In the genomic region with DNA sequence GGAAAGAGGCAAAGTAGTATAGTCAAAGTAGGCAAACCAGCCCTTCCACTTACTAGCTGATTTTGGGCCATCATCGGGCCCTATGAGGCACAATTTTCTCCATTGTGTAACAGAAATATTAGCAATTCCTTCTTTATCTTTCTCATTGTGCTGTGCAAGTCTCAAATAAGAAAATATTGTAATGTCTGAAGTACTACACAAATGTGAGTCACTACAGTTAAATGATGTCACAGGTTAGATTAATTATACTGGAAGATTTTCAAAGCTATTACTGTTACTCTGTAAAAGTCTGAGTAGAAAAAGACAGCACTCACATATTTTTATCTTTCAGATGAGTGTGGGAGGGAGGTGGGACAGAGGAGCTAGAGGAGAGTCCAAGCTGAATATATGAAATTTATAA, we compare ENCODE assay signal across 11 cellular contexts. TPM values are rescaled to one million over a fixed set of nuclear protein-coding genes. Genes with fewer than 3 reads are reported as not detected.
DNase-seq lines count a peak whose midpoint lies in the region; ATAC-seq and TF ChIP-seq lines count a peak whose summit lies in the region.
"Had no signal": no experiment of that assay in that cellular context is flagged by ENCODE, and none has a peak within 500 bp of the region (broad histone marks: within the 10 kb centered on the region; RNA-seq: fewer than 3 reads in every experiment).

No MANE protein-coding gene starts in this region.

- intact Hi-C loops in Panc1 (cut with micrococcal nuclease; ENCODE audit: unreplicated experiment) = no loop called here

- peaks cover 10% of the 10 kb centered on the region; the same call in 1 of the 2 replicates for H3K4me1 ChIP-seq in Panc1 (ENCODE audit: control insufficient read depth, insufficient read depth, low read length)
- no peaks in the 10 kb centered on the region for H3K4me1 ChIP-seq in right atrium auricular region

- in situ Hi-C loops in Panc1 (cut with HindIII; ENCODE audit: low pct_unique_long_range_greater_than_20kb, low sequenced_read_pairs) = no loop called here

- no peak overlapping the region for H3K4me3 ChIP-seq in Panc1 (ENCODE audit: low read depth in 2 of 2, low read length in 2 of 2)
- H3K4me3 ChIP-seq in foreskin fibroblast (ENCODE audit: low read depth in 1 of 2, low read length in 2 of 2) = no peak overlapping the region
- H3K4me3 ChIP-seq in right atrium auricular region = no peak overlapping the region

- H3K27me3 ChIP-seq in Panc1 (ENCODE audit: control insufficient read depth, insufficient read depth, low read length) (no peaks in the 10 kb centered on the region), right atrium auricular region (no peaks in the 10 kb centered on the region)

- H3K27ac ChIP-seq in Panc1 (ENCODE audit: low read length) (peak overlapping the region; percentile 75), right atrium auricular region (no peak overlapping the region)

- ATAC-seq in GM21528 (IDR thresholded peaks at IDR 0.05; ENCODE audit: low FRiP score, unreplicated experiment) (peak; percentile 38), Panc1 (no peak), GM21447 (IDR thresholded peaks at IDR 0.05; ENCODE audit: unreplicated experiment) (no peak)
- ATAC-seq in effector memory CD8-positive, alpha-beta T cell (replicated peaks) = no peak
- ATAC-seq: CD8-positive, alpha-beta T cell had no signal

- H3K27ac Mint-ChIP-seq in effector memory CD8-positive, alpha-beta T cell = no peak overlapping the region
- H3K27ac Mint-ChIP-seq: CD8-positive, alpha-beta T cell had no signal

- no peak overlapping the region for H3K4me3 Mint-ChIP-seq in effector memory CD8-positive, alpha-beta T cell
- H3K4me3 Mint-ChIP-seq: CD8-positive, alpha-beta T cell had no signal

- H3K9me3 Mint-ChIP-seq in effector memory CD8-positive, alpha-beta T cell = no peaks in the 10 kb centered on the region
- H3K9me3 Mint-ChIP-seq: CD8-positive, alpha-beta T cell had no signal

- POLR2A ChIA-PET in Panc1 (lab: Charles Lee) = interaction anchor here (0.7 kb wide), 1 partner anchor 111 kb away, joined by 3 read pairs; no protein-coding TSS in a partner anchor

- peak; percentile 35 for DNase-seq in AG20443 (ENCODE audit: low spot score)
- no peak for DNase-seq in Panc1 (ENCODE audit: low read depth, low spot score)
- DNase-seq in foreskin fibroblast = peak; percentile 23 to 56
- DNase-seq in stimulated activated CD4-positive, alpha-beta T cell treated with anti-CD3 and anti-CD28 coated beads, Interleukin-15, amount 100 ng/mL, for 24 hours = no peak
- no peak for DNase-seq in effector memory CD8-positive, alpha-beta T cell
- no peak for DNase-seq in right atrium auricular region (ENCODE audit: low spot score)
- DNase-seq: CD8-positive, alpha-beta T cell; NCI-H2029 treated with DMSO at 0.1 percent for 48 hours; SW 1271 had no signal

- H3K36me3 ChIP-seq in Panc1 (ENCODE audit: control insufficient read depth, insufficient read depth, low read length) (no peaks in the 10 kb centered on the region), right atrium auricular region (no peaks in the 10 kb centered on the region)

- BruUV-seq in Panc1 (replicated peaks; lab: Mats Ljungman, UMichigan) = no TSS peak

- H3K9me3 ChIP-seq in Panc1 (ENCODE audit: control insufficient read depth, insufficient read depth, low read depth, low read length) (no peaks in the 10 kb centered on the region), right atrium auricular region (no peaks in the 10 kb centered on the region)

- H3K4me1 Mint-ChIP-seq in effector memory CD8-positive, alpha-beta T cell (ENCODE audit: low read depth in 2 of 2) = no peaks in the 10 kb centered on the region

- TF ChIP-seq CTCF in Panc1 (IDR thresholded peaks at IDR 0.05) = no peak
- TF ChIP-seq CTCF in foreskin fibroblast (IDR thresholded peaks at IDR 0.05; ENCODE audit: low read depth, low read length) = no peak
- no peak for TF ChIP-seq CTCF in right atrium auricular region (IDR thresholded peaks at IDR 0.05)

- peaks cover 0 to 2% of the 10 kb centered on the region in 2 donors for H3K27me3 Mint-ChIP-seq in effector memory CD8-positive, alpha-beta T cell

- CTCF ChIA-PET in Panc1 (lab: Charles Lee) = no interaction called here

- H3K36me3 Mint-ChIP-seq in effector memory CD8-positive, alpha-beta T cell (ENCODE audit: insufficient read depth) = no peaks in the 10 kb centered on the region
- H3K36me3 Mint-ChIP-seq: CD8-positive, alpha-beta T cell had no signal

RNA-seq across cellular contexts. Expression of a gene that starts 12.4 kb away (rescaled TPM):
- total RNA-seq in Panc1 (2021; ENCODE audit: unreplicated experiment) = 0.36 TPM
- polyA plus RNA-seq in Panc1 (2012; ENCODE audit: insufficient read length) = 0.59 TPM
- total RNA-seq in right atrium auricular region = not detected
- total RNA-seq: CD8-positive, alpha-beta T cell had no signal

Comparison
In these comparisons a context has a peak if more than half of its experiments do, and no peak if none do; other contexts are left out.
1. DNase-seq: peak in AG20443 (single experiment) and foreskin fibroblast (2 of 2); none in Panc1 (single experiment), stimulated activated CD4-positive, alpha-beta T cell treated with anti-CD3 and anti-CD28 coated beads, Interleukin-15, amount 100 ng/mL, for 24 hours (single experiment), effector memory CD8-positive, alpha-beta T cell (0 of 3) and right atrium auricular region (single experiment).